Comparison of ENCODE assay signal across 1 cellular context in the genomic region with DNA sequence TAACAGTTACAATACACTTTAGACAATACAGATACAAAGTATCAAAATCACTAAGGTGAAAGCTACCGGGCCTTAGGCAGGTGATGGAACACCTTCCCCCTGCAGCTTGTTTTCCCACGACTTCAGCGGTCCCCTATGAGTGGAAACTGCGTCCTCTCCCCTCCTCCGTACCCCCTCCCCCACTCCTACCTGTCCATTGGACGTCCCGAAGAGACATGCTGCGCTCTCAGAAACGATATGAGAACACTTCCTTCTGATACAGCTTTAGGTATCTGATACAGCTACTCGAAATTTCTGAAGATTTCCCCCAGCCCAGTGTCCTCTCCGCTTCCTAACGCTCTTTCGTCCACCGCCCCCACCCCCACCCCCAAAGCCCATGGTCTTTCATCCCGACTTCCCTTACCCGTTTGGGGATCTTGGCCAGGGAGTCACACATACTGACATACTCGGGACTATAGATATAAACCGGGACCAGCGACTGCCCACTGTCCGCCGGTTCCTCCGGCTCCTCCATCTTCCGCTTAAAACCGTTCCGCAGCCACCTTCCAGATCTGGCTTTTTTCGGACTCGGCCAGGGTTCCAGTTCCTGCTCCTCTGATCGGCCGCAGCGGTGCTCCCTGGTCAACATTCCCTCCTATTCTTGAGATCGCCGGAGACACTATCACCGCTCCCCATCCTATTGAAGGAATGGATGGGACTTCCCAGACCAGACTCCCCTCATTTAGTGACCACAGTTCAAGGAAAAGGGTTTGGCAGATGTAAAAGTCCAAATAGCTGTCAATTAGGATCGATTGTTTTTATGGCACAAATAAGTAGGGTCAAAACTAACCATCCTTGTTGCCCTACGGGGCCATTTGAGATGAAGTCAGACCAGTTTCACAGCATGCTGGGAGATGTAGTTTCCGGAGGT.
A peak's percentile ranks its signal among the peaks of the same experiment; 100 is the strongest.
TF ChIP-seq lines count a peak whose summit lies in the region.

A gene (minus strand): TSS at position 596 of the 910 bp plus-strand sequence. CDS start 82 bp downstream, at position 514.

TF ChIP-seq in H1, 55 proteins besides CTCF, POLR2A, EP300 and RAD21:
- TF ChIP-seq TAF7 (optimal IDR thresholded peaks at IDR 0.05; ENCODE audit: borderline replicate concordance, low read depth, low read length) (peak; percentile 33), KDM5A (IDR thresholded peaks at IDR 0.05; ENCODE audit: low read length) (peak; percentile 32; the same call in 1 of the 2 replicates), BCL11A (IDR thresholded peaks at IDR 0.05; ENCODE audit: low read depth in 2 of 2, low read length in 2 of 2) (no peak), SIX5 (IDR thresholded peaks at IDR 0.05; ENCODE audit: low read depth, low read length) (peak; percentile 85), SIN3A (conservative IDR thresholded peaks at IDR 0.05 in 1 of 2, IDR thresholded peaks at IDR 0.05 in 1 of 2; ENCODE audit: low read depth in 1 of 2, low read length in 2 of 2) (peak in 1 of 2 experiments; percentile 62; a peak in 2 of 4 replicates), TBP (IDR thresholded peaks at IDR 0.05; ENCODE audit: low read depth, low read length) (peak; percentile 14; the same call in 1 of the 2 replicates), SAP30 (IDR thresholded peaks at IDR 0.05; ENCODE audit: insufficient read depth, insufficient replicate concordance, low read length) (peak; percentile 29), GABPA (IDR thresholded peaks at IDR 0.05; ENCODE audit: borderline replicate concordance, insufficient read depth, low read length) (peak; percentile 40; the same call in 1 of the 2 replicates), CREB1 (IDR thresholded peaks at IDR 0.05) (peak; percentile 51; the same call in 1 of the 2 replicates), ASH2L (IDR thresholded peaks at IDR 0.05; ENCODE audit: low read length) (peak; percentile 96), JUND (IDR thresholded peaks at IDR 0.05; ENCODE audit: low read length) (no peak; the same call in 1 of the 2 replicates), CTBP2 (IDR thresholded peaks at IDR 0.05; ENCODE audit: borderline replicate concordance, insufficient read depth, insufficient read length, low read length) (no peak), KDM4A (IDR thresholded peaks at IDR 0.05; ENCODE audit: low read depth, low read length, severe bottlenecking) (peak; percentile 66), BACH1 (IDR thresholded peaks at IDR 0.05; ENCODE audit: low read length) (no peak), TAF1 (IDR thresholded peaks at IDR 0.05; ENCODE audit: low read depth, low read length) (peak; percentile 61; the same call in 1 of the 2 replicates)
